Comparison of ENCODE assay signal across 8 cellular contexts in the genomic region with DNA sequence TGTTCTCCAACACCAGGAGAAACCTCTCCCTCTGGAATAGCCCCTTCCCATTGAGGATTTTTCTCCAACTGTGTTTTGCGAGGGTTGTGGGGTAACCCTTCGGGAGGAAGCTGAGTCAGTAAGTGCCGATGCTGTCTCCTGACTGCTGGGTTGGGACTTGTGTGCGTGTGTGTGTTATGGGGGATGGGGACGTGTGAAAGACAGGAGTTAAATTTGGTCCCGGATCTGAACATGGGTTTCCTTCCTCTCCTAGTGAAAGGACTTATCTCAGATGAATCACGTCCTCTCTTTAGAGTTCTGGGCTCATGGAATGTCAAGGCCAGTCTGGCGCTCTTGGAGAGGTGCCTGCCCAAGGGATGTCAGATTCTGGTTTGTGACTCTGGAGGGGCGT. TPM values are rescaled to one million over a fixed set of nuclear protein-coding genes. Genes with fewer than 3 reads are reported as not detected.
DNase-seq lines count a peak whose midpoint lies in the region; ATAC-seq and TF ChIP-seq lines count a peak whose summit lies in the region.

No MANE protein-coding gene starts in this region.

- no peaks in the 10 kb centered on the region for H3K36me3 ChIP-seq in body of pancreas (replicated peaks in 1 of 2; ENCODE audit: insufficient read depth in 1 of 2, low read depth in 2 of 2)
- no peaks in the 10 kb centered on the region for H3K36me3 ChIP-seq in iPS-18a (ENCODE audit: control insufficient read depth, low read depth, low read length)

- no peaks in the 10 kb centered on the region for H3K27me3 ChIP-seq in body of pancreas
- no peaks in the 10 kb centered on the region for H3K27me3 ChIP-seq in iPS-18a (ENCODE audit: control insufficient read depth, insufficient read depth, low read length)

- H3K9me3 Mint-ChIP-seq in stimulated activated effector memory CD8-positive, alpha-beta T cell treated with anti-CD3 and anti-CD28 coated beads, Interleukin-12 subunit alpha, Interleukin-12 subunit beta, amount 100 ng/mL, for 72 hours: no peaks in the 10 kb centered on the region

- DNase-seq in LHCN-M2 (ENCODE audit: low read depth) (peak; percentile 74), body of pancreas (no peak), DMS53 (lab: John Stamatoyannopoulos, UW) (no peak)
- DNase-seq in stimulated activated effector memory CD8-positive, alpha-beta T cell treated with anti-CD3 and anti-CD28 coated beads, Interleukin-12 subunit alpha, Interleukin-12 subunit beta, amount 100 ng/mL, for 72 hours (ENCODE audit: low spot score in 2 of 2): no peak

- no peak overlapping the region for H3K4me3 Mint-ChIP-seq in stimulated activated effector memory CD8-positive, alpha-beta T cell treated with anti-CD3 and anti-CD28 coated beads, Interleukin-12 subunit alpha, Interleukin-12 subunit beta, amount 100 ng/mL, for 72 hours

- no peak for TF ChIP-seq POLR2A in body of pancreas (IDR thresholded peaks at IDR 0.05)

- no peak for TF ChIP-seq CTCF in body of pancreas (IDR thresholded peaks at IDR 0.05)

- H3K4me1 Mint-ChIP-seq in stimulated activated effector memory CD8-positive, alpha-beta T cell treated with anti-CD3 and anti-CD28 coated beads, Interleukin-12 subunit alpha, Interleukin-12 subunit beta, amount 100 ng/mL, for 72 hours: peaks cover 9% of the 10 kb centered on the region

- intact Hi-C loops in body of pancreas (cut with DNase I): no loop called here

- H3K36me3 Mint-ChIP-seq in stimulated activated effector memory CD8-positive, alpha-beta T cell treated with anti-CD3 and anti-CD28 coated beads, Interleukin-12 subunit alpha, Interleukin-12 subunit beta, amount 100 ng/mL, for 72 hours: no peaks in the 10 kb centered on the region

- H3K9ac ChIP-seq in iPS-18a (ENCODE audit: low read length): no peak overlapping the region

- WGBS in body of pancreas, 2 donors: 54 to 77% methylated on average over 9 of the region's 9 CpGs

- H3K27ac Mint-ChIP-seq in stimulated activated effector memory CD8-positive, alpha-beta T cell treated with anti-CD3 and anti-CD28 coated beads, Interleukin-12 subunit alpha, Interleukin-12 subunit beta, amount 100 ng/mL, for 72 hours: peak overlapping the region; percentile 20

- H3K4me1 ChIP-seq in body of pancreas: peaks cover 8% of the 10 kb centered on the region
- peaks cover 3% of the 10 kb centered on the region for H3K4me1 ChIP-seq in iPS-18a (ENCODE audit: control insufficient read depth, low read depth, low read length)

- H3K27ac ChIP-seq in body of pancreas: peak overlapping the region in 1 of 4 donors; percentile 32
- peak overlapping the region; percentile 45 for H3K27ac ChIP-seq in iPS-18a (ENCODE audit: low read length)

- ATAC-seq in body of pancreas: peak; percentile 53
- no peak for ATAC-seq in stimulated activated effector memory CD8-positive, alpha-beta T cell treated with anti-CD3 and anti-CD28 coated beads, Interleukin-12 subunit alpha, Interleukin-12 subunit beta, amount 100 ng/mL, for 72 hours
- no peak for ATAC-seq in GM21360 (IDR thresholded peaks at IDR 0.05; ENCODE audit: unreplicated experiment)
- ATAC-seq in GM19455 (IDR thresholded peaks at IDR 0.05; ENCODE audit: unreplicated experiment): no peak
- ATAC-seq in HG03565 (IDR thresholded peaks at IDR 0.05; ENCODE audit: unreplicated experiment): no peak

- H3K4me3 ChIP-seq in body of pancreas: no peak overlapping the region
- no peak overlapping the region for H3K4me3 ChIP-seq in iPS-18a (ENCODE audit: low read length)

- H3K9me3 ChIP-seq in body of pancreas (no peaks in the 10 kb centered on the region), iPS-18a (ENCODE audit: control insufficient read depth, low read depth, low read length) (no peaks in the 10 kb centered on the region)

RNA-seq across cellular contexts. Expression of gene KIAA1671, which starts 33.3 kb away (rescaled TPM):
- total RNA-seq in LHCN-M2 (2014; rRNA removed) (2.6 and 2.9 TPM in 2 replicates), body of pancreas (10 to 100 TPM; 24.9 to 79.8 TPM)
- 3.3 TPM for polyA plus RNA-seq in LHCN-M2 (2012)

RNA-seq across cellular contexts. Expression of gene LHFPL7, which starts 39.3 kb away (rescaled TPM):
- not detected in 2 replicates for total RNA-seq in LHCN-M2 (2014; rRNA removed)
- polyA plus RNA-seq in LHCN-M2 (2012): not detected
- total RNA-seq in body of pancreas: not detected
